Comparison of ENCODE assay signal across 20 cellular contexts in the genomic region with DNA sequence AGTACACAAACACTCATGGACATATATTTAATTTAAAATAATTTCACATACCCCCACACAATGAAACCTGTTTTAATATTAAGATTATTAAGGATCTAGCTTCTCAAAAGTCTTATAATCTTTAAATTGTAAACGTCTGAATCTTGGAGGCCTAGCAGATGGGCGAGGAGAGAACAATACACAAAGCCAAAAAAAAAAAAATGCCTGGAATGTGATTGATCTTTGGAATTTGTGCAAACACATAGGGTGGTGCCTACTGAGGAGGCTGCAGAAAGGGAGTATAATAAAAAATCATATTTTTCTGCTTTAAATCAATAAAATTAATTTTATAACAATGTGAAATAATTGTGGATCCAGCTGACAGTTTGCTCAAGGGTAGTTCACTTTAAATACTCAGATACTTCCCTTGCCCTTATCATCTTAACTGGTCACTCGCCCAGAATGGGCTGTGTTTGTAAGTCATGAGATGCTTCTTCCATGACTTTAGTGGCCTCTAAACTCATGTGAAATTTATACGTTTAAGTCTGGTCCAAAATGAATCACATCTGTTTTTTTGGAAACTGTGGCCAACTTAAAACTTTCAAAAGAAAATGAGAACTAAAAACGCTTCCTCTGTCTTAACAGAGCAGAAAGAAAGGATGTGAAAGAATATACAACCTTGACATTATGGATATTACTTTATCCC.
DNase-seq lines count a peak whose midpoint lies in the region; ATAC-seq and TF ChIP-seq lines count a peak whose summit lies in the region.
"Had no signal": no experiment of that assay in that cellular context is flagged by ENCODE, and none has a peak within 500 bp of the region (broad histone marks: within the 10 kb centered on the region; RNA-seq: fewer than 3 reads in every experiment).

No MANE protein-coding gene starts in this region.

- H3K27me3 ChIP-seq in adipocyte (replicated peaks; ENCODE audit: control insufficient read depth, insufficient read depth, low read length) (no peaks in the 10 kb centered on the region), ovary (no peaks in the 10 kb centered on the region), MM.1S (replicated peaks; ENCODE audit: insufficient read depth, low read length) (no peaks in the 10 kb centered on the region)
- H3K27me3 ChIP-seq: body of pancreas, esophagus squamous epithelium, stomach had no signal

- no peaks in the 10 kb centered on the region for H4K20me1 ChIP-seq in MM.1S (ENCODE audit: insufficient read depth, low read length)

- H3K4me3 ChIP-seq in adipocyte (ENCODE audit: low read length) = no peak overlapping the region
- no peak overlapping the region for H3K4me3 ChIP-seq in fibroblast of villous mesenchyme (ENCODE audit: low read depth, low read length)
- no peak overlapping the region for H3K4me3 ChIP-seq in ovary
- no peak overlapping the region for H3K4me3 ChIP-seq in MM.1S (ENCODE audit: low read length)
- H3K4me3 ChIP-seq: body of pancreas, esophagus squamous epithelium, stomach had no signal

- no peak overlapping the region for H2AFZ ChIP-seq in MM.1S (ENCODE audit: low read length)

- no peak overlapping the region for H3K9ac ChIP-seq in adipocyte (ENCODE audit: low read length)
- H3K9ac ChIP-seq in MM.1S (ENCODE audit: low read length) = no peak overlapping the region

- TF ChIP-seq EP300 in ovary (IDR thresholded peaks at IDR 0.05) = no peak

- peak overlapping the region in 1 of 2 donors; percentile 36 for H3K27ac ChIP-seq in ovary
- no peak overlapping the region for H3K27ac ChIP-seq in MM.1S (ENCODE audit: low read length)
- H3K27ac ChIP-seq: body of pancreas, esophagus squamous epithelium, stomach had no signal

- intact Hi-C loops in ovary (cut with DNase I) = no loop called here

- no peaks in the 10 kb centered on the region for H3K36me3 ChIP-seq in adipocyte (ENCODE audit: control insufficient read depth, insufficient read depth, low read length, severe bottlenecking)
- no peaks in the 10 kb centered on the region for H3K36me3 ChIP-seq in ovary
- no peaks in the 10 kb centered on the region for H3K36me3 ChIP-seq in MM.1S (replicated peaks; ENCODE audit: insufficient read depth, low read length)
- H3K36me3 ChIP-seq: esophagus squamous epithelium, stomach had no signal

- no peaks in the 10 kb centered on the region for H3F3A ChIP-seq in MM.1S (ENCODE audit: insufficient read depth, low read length)

- in situ Hi-C loops in GM13977 (cut with MboI; ENCODE audit: low pct_unique_long_range_greater_than_20kb, low sequenced_read_pairs, unreplicated experiment) = no loop called here

- H3K9me2 ChIP-seq in MM.1S (replicated peaks; ENCODE audit: insufficient read depth, low read length) = no peaks in the 10 kb centered on the region

- no peaks in the 10 kb centered on the region for H3K9me3 ChIP-seq in adipocyte (ENCODE audit: control insufficient read depth, low read length)
- no peaks in the 10 kb centered on the region for H3K9me3 ChIP-seq in ovary
- no peaks in the 10 kb centered on the region for H3K9me3 ChIP-seq in MM.1S (replicated peaks; ENCODE audit: insufficient read depth, low read length)
- H3K9me3 ChIP-seq: body of pancreas, esophagus squamous epithelium, stomach had no signal

- H3K79me2 ChIP-seq in MM.1S (ENCODE audit: low read length) = no peaks in the 10 kb centered on the region

- ATAC-seq in GM18517 (IDR thresholded peaks at IDR 0.05; ENCODE audit: unreplicated experiment) (no peak), HG02678 (IDR thresholded peaks at IDR 0.05; ENCODE audit: unreplicated experiment) (no peak)
- ATAC-seq: body of pancreas; naive thymus-derived CD4-positive, alpha-beta T cell had no signal

- no peak for TF ChIP-seq POLR2A in ovary (IDR thresholded peaks at IDR 0.05)

- 11 to 14% (median 11%) methylated on average over 5 of the region's 5 CpGs for WGBS in ovary, 3 donors

- TF ChIP-seq CTCF in fibroblast of villous mesenchyme (IDR thresholded peaks at IDR 0.05; ENCODE audit: insufficient read depth, low read depth, low read length) = no peak
- no peak for TF ChIP-seq CTCF in ovary (IDR thresholded peaks at IDR 0.05)
- TF ChIP-seq CTCF in GM13977 (IDR thresholded peaks at IDR 0.05; ENCODE audit: extremely low read depth, insufficient read depth, missing control alignments) = no peak
- no peak for TF ChIP-seq CTCF in MM.1S (IDR thresholded peaks at IDR 0.05; ENCODE audit: low read length)

- H3K4me1 ChIP-seq in adipocyte (ENCODE audit: control insufficient read depth, insufficient read depth, low read length) (peaks cover 37% of the 10 kb centered on the region), ovary (ENCODE audit: insufficient read depth) (no peaks in the 10 kb centered on the region), MM.1S (ENCODE audit: low read length) (0 out of 2 replicates have a peak, but pooled peaks cover 4% of the 10 kb centered on the region)
- H3K4me1 ChIP-seq: body of pancreas, stomach had no signal

- H3K4me2 ChIP-seq in MM.1S (ENCODE audit: low read depth, low read length) = no peak overlapping the region

- DNase-seq in AG20443 (ENCODE audit: low spot score) (peak; percentile 43), adipocyte (ENCODE audit: low read depth) (peak; percentile 56), fibroblast of villous mesenchyme (ENCODE audit: low read depth) (peak; percentile 40), ovary (peak in 4 of 5 donors; percentile 15 to 51 (median 41)), GM13977 (ENCODE audit: low spot score) (no peak), MM.1S (no peak)
- DNase-seq: activated CD4-positive, alpha-beta T cell treated with anti-CD3 and anti-CD28 coated beads for 1 hour; activated naive CD4-positive, alpha-beta T cell; AML-193; esophagus squamous epithelium; GDM1; H9; naive thymus-derived CD4-positive, alpha-beta T cell; NCI-H1930; NCI-H510A treated with DMSO at 0.1 percent for 48 hours; stimulated activated CD4-positive, alpha-beta T cell treated with anti-CD3 and anti-CD28 coated beads, Interleukin-15, amount 100 ng/mL, for 24 hours; stomach had no signal

Comparison
In these comparisons a context has a peak if more than half of its experiments do, and no peak if none do; other contexts are left out.
1. DNase-seq: peak in AG20443 (single experiment), adipocyte (single experiment), fibroblast of villous mesenchyme (single experiment) and ovary (4 of 5); none in GM13977 (single experiment) and MM.1S (single experiment).